8 cellular contexts compared by ENCODE assay signal in the genomic region with DNA sequence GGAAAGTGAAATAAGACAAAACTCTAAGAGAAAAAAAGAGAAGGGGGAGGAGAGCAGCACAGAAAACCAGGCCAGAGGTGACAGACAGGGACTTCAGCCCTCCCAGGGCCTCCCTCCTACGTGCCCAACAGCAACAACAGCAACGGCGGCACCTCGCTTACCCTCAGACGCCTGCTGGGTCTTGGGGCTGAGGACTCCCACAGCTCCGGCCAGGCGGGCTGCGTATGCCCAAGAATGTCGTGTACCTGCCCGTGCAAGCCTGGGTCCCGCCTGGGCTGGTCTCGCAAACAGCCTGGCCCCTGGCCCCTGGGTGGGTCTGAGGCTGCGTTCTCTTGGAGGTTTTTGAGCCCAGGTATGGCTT. TPM values are rescaled to one million over a fixed set of nuclear protein-coding genes. Genes with fewer than 3 reads are reported as not detected.
DNase-seq lines count a peak whose midpoint lies in the region; ATAC-seq and TF ChIP-seq lines count a peak whose summit lies in the region.

No MANE protein-coding gene starts in this region.

- peak overlapping the region; percentile 90 for H3K4me2 ChIP-seq in parathyroid adenoma (ENCODE audit: low read length)

- H3K9ac ChIP-seq in HUES64 (ENCODE audit: low read depth, low read length) (0 out of 2 replicates have a peak overlapping the region, but pooled peaks have one; percentile 21), parathyroid adenoma (no peak overlapping the region)

- peaks cover 34% of the 10 kb centered on the region for H3K79me2 ChIP-seq in parathyroid adenoma

- H3K4me1 ChIP-seq in HUES64 (ENCODE audit: insufficient read depth, low read length): peaks cover 4% of the 10 kb centered on the region; the same call in 1 of the 2 replicates
- H3K4me1 ChIP-seq in esophagus muscularis mucosa: peaks cover 58 to 88% (median 75%) of the 10 kb centered on the region in 4 donors
- peaks cover 4% of the 10 kb centered on the region for H3K4me1 ChIP-seq in parathyroid adenoma

- H3K36me3 ChIP-seq in HUES64 (ENCODE audit: insufficient read depth, low read length) (peaks cover 14% of the 10 kb centered on the region; the same call in 1 of the 2 replicates), esophagus muscularis mucosa (peaks cover 0 to 20% (median 11%) of the 10 kb centered on the region in 4 donors), parathyroid adenoma (ENCODE audit: control insufficient read depth, insufficient read depth, low read length) (no peaks in the 10 kb centered on the region)

- no peak overlapping the region for H3K4me3 ChIP-seq in HUES64 (ENCODE audit: low read length)
- peak overlapping the region; percentile 66 to 73 (median 71) for H3K4me3 ChIP-seq in esophagus muscularis mucosa
- peak overlapping the region; percentile 74 for H3K4me3 ChIP-seq in parathyroid adenoma (ENCODE audit: low read depth, low read length)

- TF ChIP-seq CTCF in esophagus muscularis mucosa (IDR thresholded peaks at IDR 0.05) (no peak), parathyroid adenoma (IDR thresholded peaks at IDR 0.05) (no peak)

- H3K9me3 ChIP-seq in HUES64 (ENCODE audit: insufficient read depth, low read depth, low read length) (no peaks in the 10 kb centered on the region), esophagus muscularis mucosa (no peaks in the 10 kb centered on the region), parathyroid adenoma (ENCODE audit: control insufficient read depth, low read length) (no peaks in the 10 kb centered on the region)

- intact Hi-C loops in esophagus muscularis mucosa (cut with DNase I): loop anchor here (5.0 to 10.0 kb wide), 2 partner anchors 91 to 453 kb away; a partner anchor contains a TSS

- TF ChIP-seq POLR2A in esophagus muscularis mucosa (IDR thresholded peaks at IDR 0.05; ENCODE audit: low read depth): no peak

- TF ChIP-seq EP300 in esophagus muscularis mucosa (IDR thresholded peaks at IDR 0.05): no peak

- DNase-seq in ACHN (peak; percentile 8), esophagus muscularis mucosa (ENCODE audit: extremely low spot score) (no peak), SK-N-DZ (ENCODE audit: low spot score) (no peak)
- peak; percentile 44 for DNase-seq in activated CD8-positive, alpha-beta memory T cell treated with anti-CD3 and anti-CD28 coated beads, Interleukin-2, amount 50 U/mL, for 4 hours

- WGBS in HUES64: 83% methylated on average over 13 of the region's 13 CpGs
- WGBS in esophagus muscularis mucosa: 7% methylated on average over 13 of the region's 13 CpGs

- no peaks in the 10 kb centered on the region for H3K27me3 ChIP-seq in HUES64 (ENCODE audit: insufficient read depth, low read length)
- no peaks in the 10 kb centered on the region for H3K27me3 ChIP-seq in esophagus muscularis mucosa
- H3K27me3 ChIP-seq in parathyroid adenoma (ENCODE audit: control insufficient read depth, insufficient read depth, low read length): no peaks in the 10 kb centered on the region

- no peak overlapping the region for H3K27ac ChIP-seq in HUES64 (ENCODE audit: low read depth, low read length)
- H3K27ac ChIP-seq in esophagus muscularis mucosa (replicated peaks in 1 of 4): peak overlapping the region; percentile 74 to 89 (median 84)
- peak overlapping the region; percentile 84 for H3K27ac ChIP-seq in parathyroid adenoma

- ATAC-seq in GM21423 (IDR thresholded peaks at IDR 0.05; ENCODE audit: unreplicated experiment) (no peak), GM21381 (IDR thresholded peaks at IDR 0.05; ENCODE audit: unreplicated experiment) (no peak)

- H2AFZ ChIP-seq in parathyroid adenoma: peak overlapping the region; percentile 93

- in situ Hi-C loops in ACHN (cut with HindIII; ENCODE audit: low pct_ligation_motif_present, low pct_unique_long_range_greater_than_20kb, low sequenced_read_pairs): no loop called here

RNA-seq across cellular contexts. Expression of a gene that starts 30.5 kb away (rescaled TPM):
- 34.0 TPM for polyA plus RNA-seq in HUES64 (2013, experiment 1 of 2)
- polyA plus RNA-seq in HUES64 (2013, experiment 2 of 2): 31.4 TPM
- 100 to 1,000 TPM in 3 of 4 donors, 10 to 100 TPM in 1; 83.7 to 115 (median 110) TPM for total RNA-seq in esophagus muscularis mucosa
- polyA plus RNA-seq in SK-N-DZ (2014; cell fraction: cytosol; rRNA removed): 63.6 and 74.0 TPM in 2 replicates
- 135 and 164 TPM in 2 replicates for polyA plus RNA-seq in SK-N-DZ (2014; cell fraction: nucleus; rRNA removed)

RNA-seq across cellular contexts. Expression of a gene that starts 47.4 kb away (rescaled TPM):
- polyA plus RNA-seq in HUES64 (2013, experiment 1 of 2): 2.4 TPM
- 4.8 TPM for polyA plus RNA-seq in HUES64 (2013, experiment 2 of 2)
- 10 to 100 TPM; 40.6 to 68.8 (median 47.6) TPM for total RNA-seq in esophagus muscularis mucosa
- 8.2 and 12.9 TPM in 2 replicates for polyA plus RNA-seq in SK-N-DZ (2014; cell fraction: cytosol; rRNA removed)
- 45.4 and 47.9 TPM in 2 replicates for polyA plus RNA-seq in SK-N-DZ (2014; cell fraction: nucleus; rRNA removed)

Comparison
In these comparisons a context has a peak if more than half of its experiments do, and no peak if none do; other contexts are left out.
1. DNase-seq: peak in ACHN (single experiment) and activated CD8-positive, alpha-beta memory T cell treated with anti-CD3 and anti-CD28 coated beads, Interleukin-2, amount 50 U/mL, for 4 hours (single experiment); none in esophagus muscularis mucosa (single experiment) and SK-N-DZ (single experiment).